In genomic region chr21:35575280-35575915, GRCh38 we compare ENCODE assay signal across 23 cellular contexts.
DNase-seq lines count a peak whose midpoint lies in the region; ATAC-seq, FAIRE-seq and TF ChIP-seq lines count a peak whose summit lies in the region.
"Had no signal": no experiment of that assay in that cellular context is flagged by ENCODE, and none has a peak within 500 bp of the region (broad histone marks: within the 10 kb centered on the region; RNA-seq: fewer than 3 reads in every experiment).

No MANE protein-coding gene starts in this region.

- in situ Hi-C loops in astrocyte of the spinal cord (cut with HindIII; ENCODE audit: low sequenced_read_pairs), result no loop called here

- H3K23ac ChIP-seq in mesenchymal stem cell (ENCODE audit: low read length in 2 of 2), result no peak overlapping the region

- peak overlapping the region; percentile 49 to 68 for H2BK12ac ChIP-seq in mesenchymal stem cell (ENCODE audit: low read length in 2 of 2)

- no peaks in the 10 kb centered on the region for H3K79me1 ChIP-seq in mesenchymal stem cell (replicated peaks; ENCODE audit: low read length, poor library complexity, severe bottlenecking)

- H2AK5ac ChIP-seq in mesenchymal stem cell (ENCODE audit: low read length, severe bottlenecking), result no peak overlapping the region

- H2BK120ac ChIP-seq in mesenchymal stem cell (ENCODE audit: low read depth, low read length), result no peak overlapping the region

- H3K27me3 Mint-ChIP-seq in effector memory CD8-positive, alpha-beta T cell, result peaks cover 70 to 84% of the 10 kb centered on the region in 2 donors
- H3K27me3 Mint-ChIP-seq in T-helper 17 cell, result peaks cover 50% of the 10 kb centered on the region

- CTCF ChIA-PET in BJ (lab: Yijun Ruan, JAX), result interaction anchor here (1.1 kb wide), 1 partner anchor 678 kb away, joined by 3 read pairs; no protein-coding TSS in a partner anchor

- H3K27me3 ChIP-seq in BJ (ENCODE audit: control insufficient read depth, insufficient read depth, low read length), result no peaks in the 10 kb centered on the region
- no peaks in the 10 kb centered on the region for H3K27me3 ChIP-seq in mesenchymal stem cell (ENCODE audit: control insufficient read depth in 1 of 2, insufficient read depth in 1 of 2, low read length in 2 of 2)
- H3K27me3 ChIP-seq: tibial artery had no signal

- H3K14ac ChIP-seq in mesenchymal stem cell (ENCODE audit: low read length in 2 of 2), result peak overlapping the region in 1 of 2 experiments; percentile 66

- H4K8ac ChIP-seq in mesenchymal stem cell (ENCODE audit: low read length), result no peak overlapping the region

- 71% methylated on average over 3 of the region's 3 CpGs for WGBS in mesenchymal stem cell

- H2BK15ac ChIP-seq in mesenchymal stem cell (ENCODE audit: low read depth, poor library complexity, severe bottlenecking), result peak overlapping the region; percentile 16

- TF ChIP-seq CTCF in BJ (IDR thresholded peaks at IDR 0.05; ENCODE audit: insufficient read depth, low read depth, low read length) (no peak), astrocyte of the spinal cord (IDR thresholded peaks at IDR 0.05; ENCODE audit: low read depth, low read length) (no peak)

- H3K4me3 ChIP-seq in BJ (ENCODE audit: low read depth, low read length) (no peak overlapping the region), astrocyte of the spinal cord (ENCODE audit: low read depth, low read length) (no peak overlapping the region), mesenchymal stem cell (ENCODE audit: insufficient read depth in 1 of 2, low read depth in 1 of 2, low read length in 2 of 2) (no peak overlapping the region)
- H3K4me3 ChIP-seq: cardiac muscle cell, tibial artery had no signal

- peaks cover 0 to 1% of the 10 kb centered on the region in 2 donors for H3K9me3 Mint-ChIP-seq in effector memory CD8-positive, alpha-beta T cell
- H3K9me3 Mint-ChIP-seq: activated CD4-positive, alpha-beta memory T cell treated with anti-CD3 and anti-CD28 coated beads, Interleukin-2, amount 10 ng/mL, durations not matched to agents 7 days and 5 days; CD4-positive, alpha-beta memory T cell had no signal

- peak overlapping the region in 1 of 2 experiments; percentile 59 for H3K18ac ChIP-seq in mesenchymal stem cell (ENCODE audit: low read depth in 1 of 2, low read length in 2 of 2)

- H4K91ac ChIP-seq in mesenchymal stem cell (ENCODE audit: low read length), result peak overlapping the region; percentile 34

- peaks cover 5% of the 10 kb centered on the region for H3K4me1 ChIP-seq in mesenchymal stem cell (ENCODE audit: control insufficient read depth, insufficient read depth, low read depth, low read length)
- H3K4me1 ChIP-seq: tibial artery had no signal

- no peak overlapping the region for H3K27ac Mint-ChIP-seq in effector memory CD8-positive, alpha-beta T cell
- no peak overlapping the region for H3K27ac Mint-ChIP-seq in T-helper 17 cell
- H3K27ac Mint-ChIP-seq: activated CD4-positive, alpha-beta memory T cell treated with anti-CD3 and anti-CD28 coated beads, Interleukin-2, amount 10 ng/mL, durations not matched to agents 7 days and 5 days; CD4-positive, alpha-beta memory T cell; progenitor cell of endocrine pancreas had no signal

- H3K36me3 ChIP-seq in BJ (ENCODE audit: control insufficient read depth, insufficient read depth, low read length), result no peaks in the 10 kb centered on the region
- H3K36me3 ChIP-seq in mesenchymal stem cell (ENCODE audit: control insufficient read depth in 1 of 2, insufficient read depth in 2 of 2, low read depth in 1 of 2, low read length in 2 of 2), result no peaks in the 10 kb centered on the region
- H3K36me3 ChIP-seq: cardiac muscle cell, tibial artery had no signal

- no peaks in the 10 kb centered on the region for H3K36me3 Mint-ChIP-seq in effector memory CD8-positive, alpha-beta T cell (ENCODE audit: insufficient read depth)
- H3K36me3 Mint-ChIP-seq in T-helper 17 cell (ENCODE audit: low read depth), result no peaks in the 10 kb centered on the region
- H3K36me3 Mint-ChIP-seq: CD4-positive, alpha-beta memory T cell had no signal

- H3K4ac ChIP-seq in mesenchymal stem cell (ENCODE audit: low read depth in 1 of 2, low read length in 2 of 2), result peak overlapping the region; percentile 69 to 70

- H3K4me2 ChIP-seq in mesenchymal stem cell (ENCODE audit: low read length, poor library complexity, severe bottlenecking), result no peak overlapping the region

- no peak overlapping the region for H3K4me3 Mint-ChIP-seq in effector memory CD8-positive, alpha-beta T cell
- H3K4me3 Mint-ChIP-seq in T-helper 17 cell, result no peak overlapping the region
- H3K4me3 Mint-ChIP-seq: activated CD4-positive, alpha-beta memory T cell treated with anti-CD3 and anti-CD28 coated beads, Interleukin-2, amount 10 ng/mL, durations not matched to agents 7 days and 5 days; CD4-positive, alpha-beta memory T cell had no signal

- no peak overlapping the region for H3K27ac ChIP-seq in mesenchymal stem cell (ENCODE audit: low read length, poor library complexity, severe bottlenecking)
- H3K27ac ChIP-seq: cardiac muscle cell, tibial artery had no signal

- DNase-seq in BJ (ENCODE audit: low read depth) (peak; percentile 54), HTR-8/SVneo (ENCODE audit: insufficient read length, low spot score) (peak; percentile 23), astrocyte of the spinal cord (ENCODE audit: low read depth, low spot score) (peak; percentile 92), mesenchymal stem cell (peak; percentile 81), GM19240 (ENCODE audit: insufficient read length, low spot score) (no peak), T-helper 17 cell (no peak)
- DNase-seq in effector memory CD8-positive, alpha-beta T cell, result no peak
- no peak for DNase-seq in activated CD8-positive, alpha-beta memory T cell treated with anti-CD3 and anti-CD28 coated beads for 24 hours
- DNase-seq: activated CD4-positive, alpha-beta memory T cell treated with anti-CD3 and anti-CD28 coated beads, Interleukin-2, amount 10 ng/mL, durations not matched to agents 7 days and 5 days; activated effector memory CD4-positive, alpha-beta T cell treated with Interleukin-2 at 50 U/mL for 16 hours; CD4-positive, alpha-beta memory T cell; GF-D8; left colon; NCI-H2029 treated with DMSO at 0.1 percent for 48 hours; NK-92 treated with Interleukin-12 subunit alpha and Interleukin-12 subunit beta, amount 100 ng/mL, for 24 hours; SIG-M5; stimulated activated CD8-positive, alpha-beta memory T cell treated with anti-CD3 and anti-CD28 coated beads, Interleukin-4, amount 100 ng/mL, for 48 hours; tibial artery had no signal

- no peak overlapping the region for H3K9ac ChIP-seq in mesenchymal stem cell (ENCODE audit: low read length)

- FAIRE-seq in HTR-8/SVneo (lab: Jason Lieb, UNC), result no peak
- FAIRE-seq: endometrium, GM18507, H1 had no signal

- H3K4me1 Mint-ChIP-seq in effector memory CD8-positive, alpha-beta T cell (ENCODE audit: low read depth in 2 of 2), result no peaks in the 10 kb centered on the region
- no peaks in the 10 kb centered on the region for H3K4me1 Mint-ChIP-seq in T-helper 17 cell
- H3K4me1 Mint-ChIP-seq: CD4-positive, alpha-beta memory T cell had no signal

- no peaks in the 10 kb centered on the region for H3K9me3 ChIP-seq in mesenchymal stem cell (ENCODE audit: control insufficient read depth, low read length)
- H3K9me3 ChIP-seq in T-helper 17 cell (ENCODE audit: control insufficient read depth, low read length, poor library complexity, severe bottlenecking), result no peaks in the 10 kb centered on the region
- H3K9me3 ChIP-seq: tibial artery had no signal

- no peak overlapping the region for H2AFZ ChIP-seq in mesenchymal stem cell (ENCODE audit: low read depth, low read length)

- no peak for ATAC-seq in effector memory CD8-positive, alpha-beta T cell (replicated peaks)
- no peak for ATAC-seq in T-helper 17 cell
- ATAC-seq: left colon had no signal

- POLR2A ChIA-PET in BJ (lab: Charles Lee), result no interaction called here

- H2BK5ac ChIP-seq in mesenchymal stem cell (ENCODE audit: low read depth, low read length, poor library complexity, severe bottlenecking), result no peak overlapping the region

Comparison
In these comparisons a context has a peak if more than half of its experiments do, and no peak if none do; other contexts are left out.
1. DNase-seq: peak in BJ (single experiment), HTR-8/SVneo (single experiment), astrocyte of the spinal cord (single experiment) and mesenchymal stem cell (single experiment); none in GM19240 (single experiment), effector memory CD8-positive, alpha-beta T cell (0 of 3), activated CD8-positive, alpha-beta memory T cell treated with anti-CD3 and anti-CD28 coated beads for 24 hours (single experiment) and T-helper 17 cell (0 of 3).